ENCODE assay signal across 14 cellular contexts in the genomic region with DNA sequence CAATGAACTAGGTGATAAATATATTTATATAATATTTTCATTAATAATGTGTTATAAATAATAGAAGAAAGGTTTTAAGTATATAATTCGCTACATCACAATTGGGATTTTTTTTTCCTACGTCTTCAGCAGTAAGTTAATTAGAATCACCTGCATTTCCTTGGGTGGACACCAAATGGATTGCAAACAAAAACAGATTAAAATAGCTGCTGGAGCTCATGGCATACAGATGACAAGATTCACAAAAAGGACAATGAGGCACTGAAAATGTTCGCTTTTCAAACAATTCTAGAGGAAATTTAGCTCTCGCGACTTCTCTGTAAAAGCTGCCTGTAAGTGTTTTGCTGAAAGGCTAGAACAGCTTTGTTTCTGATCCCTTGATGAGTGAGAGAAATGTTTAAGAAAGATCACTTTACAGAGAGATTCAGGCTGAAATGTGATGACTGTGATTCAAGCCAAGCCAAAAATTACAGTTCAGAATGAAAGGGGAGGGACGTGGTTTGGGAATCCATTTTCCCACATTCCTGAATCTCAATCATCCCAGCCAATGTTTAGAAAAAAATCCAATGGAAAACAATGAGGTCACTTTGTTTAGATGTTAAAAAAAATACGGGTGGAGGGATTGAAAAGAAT.
A peak's percentile ranks its signal among the peaks of the same experiment; 100 is the strongest.
DNase-seq lines count a peak whose midpoint lies in the region; ATAC-seq, FAIRE-seq and TF ChIP-seq lines count a peak whose summit lies in the region.
"Had no signal": no experiment of that assay in that cellular context is flagged by ENCODE, and none has a peak within 500 bp of the region (broad histone marks: within the 10 kb centered on the region; RNA-seq: fewer than 3 reads in every experiment).

No MANE protein-coding gene starts in this region.

- H3K36me3 Mint-ChIP-seq in activated naive CD8-positive, alpha-beta T cell treated with anti-CD3 and anti-CD28 coated beads, Interleukin-2, amount 50 U/mL, for 24 hours (ENCODE audit: low read depth): peaks cover 17% of the 10 kb centered on the region

- TF ChIP-seq POLR2A in suprapubic skin (IDR thresholded peaks at IDR 0.05) (no peak), body of pancreas (IDR thresholded peaks at IDR 0.05) (no peak)

- H3K9me3 ChIP-seq in iPS-18a (ENCODE audit: control insufficient read depth, low read depth, low read length) (no peaks in the 10 kb centered on the region), suprapubic skin (no peaks in the 10 kb centered on the region), body of pancreas (no peaks in the 10 kb centered on the region)
- H3K9me3 ChIP-seq: right lobe of liver had no signal

- H3K4me3 ChIP-seq in iPS-18a (ENCODE audit: low read length): no peak overlapping the region
- no peak overlapping the region for H3K4me3 ChIP-seq in suprapubic skin
- no peak overlapping the region for H3K4me3 ChIP-seq in body of pancreas
- H3K4me3 ChIP-seq: right lobe of liver had no signal

- H3K9me3 Mint-ChIP-seq in activated naive CD8-positive, alpha-beta T cell treated with anti-CD3 and anti-CD28 coated beads, Interleukin-2, amount 50 U/mL, for 24 hours: peaks cover 4% of the 10 kb centered on the region

- peaks cover 25% of the 10 kb centered on the region for H3K4me1 Mint-ChIP-seq in activated naive CD8-positive, alpha-beta T cell treated with anti-CD3 and anti-CD28 coated beads, Interleukin-2, amount 50 U/mL, for 24 hours

- no peaks in the 10 kb centered on the region for H3K27me3 Mint-ChIP-seq in activated naive CD8-positive, alpha-beta T cell treated with anti-CD3 and anti-CD28 coated beads, Interleukin-2, amount 50 U/mL, for 24 hours

- peak; percentile 99 for FAIRE-seq in TTC549 (lab: Jason Lieb, UNC)
- FAIRE-seq: bronchial epithelial cell had no signal

- H3K27ac ChIP-seq in iPS-18a (ENCODE audit: low read length): no peak overlapping the region
- H3K27ac ChIP-seq in suprapubic skin: peak overlapping the region; percentile 15
- H3K27ac ChIP-seq in body of pancreas: no peak overlapping the region
- H3K27ac ChIP-seq: epithelial cell of prostate, right lobe of liver had no signal

- peak overlapping the region; percentile 5 for H3K9ac ChIP-seq in iPS-18a (ENCODE audit: low read length)

- H3K4me3 Mint-ChIP-seq in activated naive CD8-positive, alpha-beta T cell treated with anti-CD3 and anti-CD28 coated beads, Interleukin-2, amount 50 U/mL, for 24 hours: no peak overlapping the region

- no peaks in the 10 kb centered on the region for H3K27me3 ChIP-seq in iPS-18a (ENCODE audit: control insufficient read depth, insufficient read depth, low read length)
- H3K27me3 ChIP-seq in suprapubic skin: no peaks in the 10 kb centered on the region
- H3K27me3 ChIP-seq in body of pancreas: no peaks in the 10 kb centered on the region
- H3K27me3 ChIP-seq: right lobe of liver had no signal

- no peak for TF ChIP-seq EP300 in suprapubic skin (IDR thresholded peaks at IDR 0.05)

- TF ChIP-seq CTCF in suprapubic skin (IDR thresholded peaks at IDR 0.05) (no peak), body of pancreas (IDR thresholded peaks at IDR 0.05) (no peak)

- WGBS in suprapubic skin: 46% methylated on average over 7 of the region's 7 CpGs
- WGBS in body of pancreas, 2 donors: 66 to 69% methylated on average over 7 of the region's 7 CpGs

- H3K36me3 ChIP-seq in iPS-18a (ENCODE audit: control insufficient read depth, low read depth, low read length) (no peaks in the 10 kb centered on the region), suprapubic skin (no peaks in the 10 kb centered on the region), body of pancreas (replicated peaks in 1 of 2; ENCODE audit: insufficient read depth in 1 of 2, low read depth in 2 of 2) (no peaks in the 10 kb centered on the region)
- H3K36me3 ChIP-seq: right lobe of liver had no signal

- peak; percentile 37 for DNase-seq in HCEC 1CT
- no peak for DNase-seq in suprapubic skin (ENCODE audit: low spot score in 2 of 2)
- DNase-seq in body of pancreas: no peak
- no peak for DNase-seq in activated naive CD8-positive, alpha-beta T cell treated with anti-CD3 and anti-CD28 coated beads, Interleukin-2, amount 50 U/mL, for 24 hours
- no peak for DNase-seq in head of caudate nucleus
- DNase-seq: Karpas-422, NCI-H187 treated with DMSO at 0.1 percent for 48 hours, right lobe of liver, substantia nigra had no signal

- peaks cover 14% of the 10 kb centered on the region for H3K4me1 ChIP-seq in iPS-18a (ENCODE audit: control insufficient read depth, low read depth, low read length)
- H3K4me1 ChIP-seq in suprapubic skin: no peaks in the 10 kb centered on the region
- no peaks in the 10 kb centered on the region for H3K4me1 ChIP-seq in body of pancreas
- H3K4me1 ChIP-seq: right lobe of liver had no signal

- intact Hi-C loops in body of pancreas (cut with DNase I) (no loop called here), head of caudate nucleus (cut with DNase I) (no loop called here)

- ATAC-seq in body of pancreas: no peak
- no peak for ATAC-seq in activated naive CD8-positive, alpha-beta T cell treated with anti-CD3 and anti-CD28 coated beads, Interleukin-2, amount 50 U/mL, for 24 hours
- ATAC-seq: right lobe of liver had no signal

- no peak overlapping the region for H3K27ac Mint-ChIP-seq in activated naive CD8-positive, alpha-beta T cell treated with anti-CD3 and anti-CD28 coated beads, Interleukin-2, amount 50 U/mL, for 24 hours
- H3K27ac Mint-ChIP-seq: activated T-helper 2 cell treated with anti-CD3 and anti-CD28 coated beads, Interferon-gamma antibody, Interleukin-2, Interleukin-4, amounts not matched to agents 10 μg/mL and 5 μg/mL and 100 μg/mL, durations not matched to agents 14 hours and 24 hours and 36 hours had no signal
